ENCODE assay signal across 8 cellular contexts in genomic region chr6:166586424-166587156, GRCh38. TPM values are rescaled to one million over a fixed set of nuclear protein-coding genes. Genes with fewer than 3 reads are reported as not detected.
DNase-seq lines count a peak whose midpoint lies in the region; ATAC-seq and TF ChIP-seq lines count a peak whose summit lies in the region.

Gene RAMACL, minus strand, starts transcription at chr6:166586678. Its CDS starts 201 bp downstream, at chr6:166586477.

- H3K4me3 ChIP-seq in GM12864 (ENCODE audit: low read depth, low read length) (no peak within 1 kb of the TSS; the same call in 1 of the 2 replicates), fibroblast of the aortic adventitia (ENCODE audit: low read depth, low read length) (peak within 1 kb of the TSS; percentile 44)

- peak; percentile 52 for ATAC-seq in GM19452 (IDR thresholded peaks at IDR 0.05; ENCODE audit: unreplicated experiment)
- ATAC-seq in HG03342 (IDR thresholded peaks at IDR 0.05; ENCODE audit: unreplicated experiment), result peak; percentile 74

- no peak for TF ChIP-seq CTCF in GM12864 (IDR thresholded peaks at IDR 0.05; ENCODE audit: low read depth, low read length, missing control alignments)
- no peak for TF ChIP-seq CTCF in fibroblast of the aortic adventitia (IDR thresholded peaks at IDR 0.05; ENCODE audit: insufficient read depth, low read length)
- no peak for TF ChIP-seq CTCF in subcutaneous adipose tissue (IDR thresholded peaks at IDR 0.05; ENCODE audit: low read depth)

- DNase-seq in GM12864 (ENCODE audit: low read depth) (peak; percentile 75), T-helper 9 cell (peak; percentile 13), fibroblast of the aortic adventitia (ENCODE audit: low read depth) (no peak), D341Med (ENCODE audit: low spot score) (no peak), NCI-H2029 treated with DMSO at 0.1 percent for 48 hours (lab: John Stamatoyannopoulos, UW) (no peak)

RNA-seq across cellular contexts. Expression of gene RAMACL, which starts in this region (rescaled TPM):
- 2.4 and 2.5 TPM in 2 replicates for total RNA-seq in fibroblast of the aortic adventitia (ENCODE audit: low replicate concordance)
- 10 to 100 TPM in 3 of 4 donors, 1 to 10 TPM in 1; 8.8 to 13.2 (median 11.1) TPM for total RNA-seq in subcutaneous adipose tissue

Comparison
In these comparisons a context has a peak if more than half of its experiments do, and no peak if none do; other contexts are left out.
1. DNase-seq: peak in GM12864 (single experiment) and T-helper 9 cell (single experiment); none in fibroblast of the aortic adventitia (single experiment), D341Med (single experiment) and NCI-H2029 treated with DMSO at 0.1 percent for 48 hours (single experiment).